In the genomic region with DNA sequence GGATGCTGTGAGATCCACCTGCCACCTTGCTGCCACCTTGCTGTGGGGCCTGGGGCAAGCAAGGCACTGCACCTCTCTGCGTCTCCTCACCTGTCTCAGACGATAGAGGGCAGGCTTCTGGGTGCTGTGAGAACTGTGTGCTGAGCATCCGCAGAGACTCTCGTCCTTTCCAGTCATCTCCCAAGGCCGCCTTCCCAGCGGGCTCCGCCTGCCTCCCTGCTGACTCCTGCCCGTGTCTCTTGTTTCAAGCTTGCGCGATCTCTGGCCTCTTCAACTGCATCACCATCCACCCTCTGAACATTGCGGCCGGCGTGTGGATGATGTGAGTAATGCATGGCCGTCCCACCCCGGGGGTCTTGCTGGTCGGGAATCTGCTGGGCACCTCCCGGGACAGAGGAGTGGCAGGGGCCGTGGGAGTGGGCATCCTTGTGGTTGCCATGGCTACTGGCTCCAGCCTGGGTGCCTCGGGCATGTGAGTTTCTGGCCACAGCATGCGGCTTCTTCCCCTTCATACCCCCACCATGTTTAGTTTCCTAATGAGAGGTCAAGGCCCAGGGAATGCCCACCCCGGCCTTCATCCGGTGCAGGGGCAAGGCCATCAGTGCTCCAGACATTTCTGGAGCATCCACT, we compare ENCODE assay signal across 15 cellular contexts. TPM values are rescaled to one million over a fixed set of nuclear protein-coding genes. Genes with fewer than 3 reads are reported as not detected.
DNase-seq lines count a peak whose midpoint lies in the region; ATAC-seq and TF ChIP-seq lines count a peak whose summit lies in the region.
"Had no signal": no experiment of that assay in that cellular context is flagged by ENCODE, and none has a peak within 500 bp of the region (broad histone marks: within the 10 kb centered on the region; RNA-seq: fewer than 3 reads in every experiment).

No MANE protein-coding gene starts in this region.

- no peak overlapping the region for H2AK5ac ChIP-seq in H9 (ENCODE audit: insufficient read length, low read length)

- DNase-seq in BE2C (no peak), H9 (peak; percentile 81), RWPE2 (ENCODE audit: low spot score) (no peak), iPS-NIHi11 (ENCODE audit: low spot score) (peak; percentile 49), A673 (ENCODE audit: low spot score) (no peak), spleen (no peak)
- no peak for DNase-seq in activated CD4-positive, CD25-positive, alpha-beta regulatory T cell treated with anti-CD3 and anti-CD28 coated beads, Interleukin-2, amount 50 U/mL, for 72 hours
- DNase-seq: activated CD8-positive, alpha-beta T cell treated with anti-CD3 and anti-CD28 coated beads for 36 hours; activated naive CD4-positive, alpha-beta T cell treated with anti-CD3 and anti-CD28 coated beads, Interleukin-2, amount 10 ng/mL, durations not matched to agents 7 days and 5 days; foreskin fibroblast; GOT3; Kasumi-1 had no signal

- H3K27ac ChIP-seq in H9 (ENCODE audit: insufficient read length, low read depth, low read length), result no peak overlapping the region
- H3K27ac ChIP-seq in RWPE2 (ENCODE audit: poor library complexity, severe bottlenecking), result no peak overlapping the region
- no peak overlapping the region for H3K27ac ChIP-seq in A673 (ENCODE audit: low read depth, low read length, poor library complexity, severe bottlenecking)
- H3K27ac ChIP-seq in spleen, result no peak overlapping the region
- H3K27ac ChIP-seq: right atrium auricular region, tibial nerve had no signal

- no peak overlapping the region for H3K23ac ChIP-seq in H9 (ENCODE audit: insufficient read length, low read depth, low read length)

- H2BK15ac ChIP-seq in H9 (ENCODE audit: low read depth, low read length), result no peak overlapping the region

- H3K27me3 ChIP-seq in BE2C (no peaks in the 10 kb centered on the region), H9 (ENCODE audit: insufficient read depth, low read length) (no peaks in the 10 kb centered on the region), RWPE2 (ENCODE audit: insufficient read depth, poor library complexity, severe bottlenecking) (no peaks in the 10 kb centered on the region), A673 (replicated peaks; ENCODE audit: insufficient read depth, low read depth, low read length, poor library complexity) (no peaks in the 10 kb centered on the region), spleen (replicated peaks in 1 of 7) (no peaks in the 10 kb centered on the region)
- H3K27me3 ChIP-seq: right atrium auricular region, tibial nerve had no signal

- POLR2A ChIA-PET in A673 (lab: Charles Lee; ENCODE audit: low non-redundant PET), result no interaction called here

- H3K9me3 Mint-ChIP-seq in H9, result no peaks in the 10 kb centered on the region; a peak in 1 of 5 replicates
- H3K9me3 Mint-ChIP-seq: activated CD8-positive, alpha-beta T cell treated with anti-CD3 and anti-CD28 coated beads for 36 hours; activated naive CD4-positive, alpha-beta T cell treated with anti-CD3 and anti-CD28 coated beads, Interleukin-2, amount 10 ng/mL, durations not matched to agents 7 days and 5 days had no signal

- peaks cover 2% of the 10 kb centered on the region for H4K20me1 ChIP-seq in H9 (ENCODE audit: control insufficient read depth, insufficient read depth, insufficient read length)

- no TSS peak for BruUV-seq in A673 (replicated peaks; lab: Mats Ljungman, UMichigan)

- H3K4me3 ChIP-seq in BE2C (ENCODE audit: low read depth, low read length), result no peak overlapping the region
- no peak overlapping the region for H3K4me3 ChIP-seq in RWPE2 (ENCODE audit: severe bottlenecking)
- H3K4me3 ChIP-seq in A673 (ENCODE audit: low read depth, low read length, poor library complexity, severe bottlenecking), result no peak overlapping the region
- H3K4me3 ChIP-seq in spleen, result no peak overlapping the region
- H3K4me3 ChIP-seq: right atrium auricular region, tibial nerve had no signal

- no peak overlapping the region for H3T11ph ChIP-seq in H9 (ENCODE audit: low read length)

- no peak overlapping the region for H3K4ac ChIP-seq in H9 (ENCODE audit: low read depth, low read length)

- peaks cover 13% of the 10 kb centered on the region for H3K23me2 ChIP-seq in H9 (ENCODE audit: insufficient read length, low read depth, low read length, poor library complexity, severe bottlenecking)

- peaks cover 7% of the 10 kb centered on the region; the same call in 1 of the 2 replicates for H3K27me3 Mint-ChIP-seq in H9 (ENCODE audit: low read depth)
- H3K27me3 Mint-ChIP-seq: activated CD8-positive, alpha-beta T cell treated with anti-CD3 and anti-CD28 coated beads for 36 hours had no signal

- H3K18ac ChIP-seq in H9 (ENCODE audit: insufficient read length, low read depth, low read length), result no peak overlapping the region

- no peak overlapping the region for H2BK20ac ChIP-seq in H9 (ENCODE audit: low read depth, low read length, poor library complexity, severe bottlenecking)

- H4K91ac ChIP-seq in H9 (ENCODE audit: insufficient read length, low read depth, low read length), result no peak overlapping the region

- H3K27ac Mint-ChIP-seq in H9, result no peak overlapping the region
- H3K27ac Mint-ChIP-seq: activated CD8-positive, alpha-beta T cell treated with anti-CD3 and anti-CD28 coated beads for 36 hours; activated naive CD4-positive, alpha-beta T cell treated with anti-CD3 and anti-CD28 coated beads, Interleukin-2, amount 10 ng/mL, durations not matched to agents 7 days and 5 days had no signal

- H2BK12ac ChIP-seq in H9 (ENCODE audit: insufficient read length, low read depth, low read length), result no peak overlapping the region

- TF ChIP-seq CTCF in BE2C (IDR thresholded peaks at IDR 0.05; ENCODE audit: low read depth, low read length) (peak; percentile 13; the same call in 1 of the 2 replicates), H9 (conservative IDR thresholded peaks at IDR 0.05) (peak; percentile 70), RWPE2 (IDR thresholded peaks at IDR 0.05; ENCODE audit: poor library complexity, severe bottlenecking) (peak; percentile 13), A673 (conservative IDR thresholded peaks at IDR 0.05; ENCODE audit: low read depth, low read length) (no peak), spleen (IDR thresholded peaks at IDR 0.05 in 8 of 11, conservative IDR thresholded peaks at IDR 0.05 in 3 of 11) (peak in 2 of 11 experiments; percentile 17 to 23)

- TF ChIP-seq POLR2A in spleen (IDR thresholded peaks at IDR 0.05), result no peak

- peaks cover 16 to 28% of the 10 kb centered on the region in 2 experiments for H3K4me1 Mint-ChIP-seq in H9

- H3K79me2 ChIP-seq in H9 (ENCODE audit: insufficient read depth, low read length), result no peaks in the 10 kb centered on the region

- no peak for ATAC-seq in RWPE2 (ENCODE audit: low read depth)
- no peak for ATAC-seq in HG03565 (IDR thresholded peaks at IDR 0.05; ENCODE audit: unreplicated experiment)
- ATAC-seq: activated CD8-positive, alpha-beta T cell treated with anti-CD3 and anti-CD28 coated beads for 36 hours had no signal

- no peak overlapping the region for H2AFZ ChIP-seq in H9 (ENCODE audit: low read length)

- no peaks in the 10 kb centered on the region for H3K9me3 ChIP-seq in BE2C
- H3K9me3 ChIP-seq in H9 (ENCODE audit: control insufficient read depth, low read depth, low read length), result no peaks in the 10 kb centered on the region
- H3K9me3 ChIP-seq in RWPE2 (ENCODE audit: severe bottlenecking), result no peaks in the 10 kb centered on the region
- H3K9me3 ChIP-seq in A673 (ENCODE audit: low read depth, low read length, poor library complexity, severe bottlenecking), result no peaks in the 10 kb centered on the region
- H3K9me3 ChIP-seq in spleen, result no peaks in the 10 kb centered on the region
- H3K9me3 ChIP-seq: right atrium auricular region, tibial nerve had no signal

- CTCF ChIA-PET in A673 (lab: Charles Lee), result no interaction called here

- no CpG with 5 or more reads among the region's 22 CpGs for WGBS in H9 (ENCODE audit: extremely low coverage, insufficient read length, low lambda C conversion rate)
- WGBS in spleen, 5 donors, result 88 to 91% (median 90%) methylated on average over 21 to 22 of the region's 22 CpGs

- no peak overlapping the region for H4K5ac ChIP-seq in H9 (ENCODE audit: insufficient read length, low read depth, low read length)

- H3K36me3 Mint-ChIP-seq in H9 (ENCODE audit: insufficient read depth in 1 of 3, low read depth in 3 of 3), result peaks cover 0 to 14% (median 5%) of the 10 kb centered on the region in 3 experiments; a peak in 4 of 7 replicates
- H3K36me3 Mint-ChIP-seq: activated naive CD4-positive, alpha-beta T cell treated with anti-CD3 and anti-CD28 coated beads, Interleukin-2, amount 10 ng/mL, durations not matched to agents 7 days and 5 days had no signal

- no peak overlapping the region for H4K8ac ChIP-seq in H9 (replicated peaks; ENCODE audit: insufficient read length, low read depth, low read length)

- H3K36me3 ChIP-seq in BE2C, result no peaks in the 10 kb centered on the region
- H3K36me3 ChIP-seq in RWPE2 (ENCODE audit: low read depth), result no peaks in the 10 kb centered on the region
- H3K36me3 ChIP-seq in A673 (ENCODE audit: insufficient read depth, low read length, poor library complexity, severe bottlenecking), result no peaks in the 10 kb centered on the region
- H3K36me3 ChIP-seq in spleen, result peaks cover 0 to 14% (median 0%) of the 10 kb centered on the region in 6 donors
- H3K36me3 ChIP-seq: right atrium auricular region had no signal

- intact Hi-C loops in A673 (cut with micrococcal nuclease; ENCODE audit: unreplicated experiment) (no loop called here), spleen (cut with DNase I; ENCODE audit: low total_unique reads) (no loop called here)

- no peak overlapping the region for H3K56ac ChIP-seq in H9 (ENCODE audit: insufficient read length, low read depth, low read length)

- no peaks in the 10 kb centered on the region for H3K79me1 ChIP-seq in H9 (ENCODE audit: insufficient read depth, low read depth, low read length, poor library complexity, severe bottlenecking)

- no peak overlapping the region for H3K14ac ChIP-seq in H9 (ENCODE audit: insufficient read depth, low read length)

- peak overlapping the region in 1 of 2 experiments; percentile 7; a peak in 1 of 5 replicates for H3K4me3 Mint-ChIP-seq in H9
- H3K4me3 Mint-ChIP-seq: activated CD8-positive, alpha-beta T cell treated with anti-CD3 and anti-CD28 coated beads for 36 hours; activated naive CD4-positive, alpha-beta T cell treated with anti-CD3 and anti-CD28 coated beads, Interleukin-2, amount 10 ng/mL, durations not matched to agents 7 days and 5 days had no signal

- H3K9ac ChIP-seq in H9 (ENCODE audit: extremely low read depth, insufficient read length, low read length), result no peak overlapping the region

- H3K4me1 ChIP-seq in BE2C (peaks cover 8% of the 10 kb centered on the region; the same call in 1 of the 2 replicates), H9 (ENCODE audit: insufficient read depth, low read length) (peaks cover 7% of the 10 kb centered on the region; the same call in 1 of the 2 replicates), RWPE2 (ENCODE audit: insufficient read depth, poor library complexity, severe bottlenecking) (peaks cover 3% of the 10 kb centered on the region), A673 (ENCODE audit: insufficient read depth, low read length, poor library complexity, severe bottlenecking) (peaks cover 5% of the 10 kb centered on the region), spleen (peaks cover 7 to 48% (median 37%) of the 10 kb centered on the region in 6 donors)

- no peak overlapping the region for H2BK120ac ChIP-seq in H9 (ENCODE audit: low read depth, low read length, poor library complexity, severe bottlenecking)

- H2BK5ac ChIP-seq in H9 (ENCODE audit: insufficient read length, low read length), result no peak overlapping the region

- no peak overlapping the region for H3K4me2 ChIP-seq in H9 (ENCODE audit: insufficient read depth, insufficient read length, low read length)

RNA-seq across cellular contexts. Expression of a gene that starts 3.6 kb away (rescaled TPM):
- 29.3 TPM for polyA plus RNA-seq in BE2C (2012; ENCODE audit: insufficient read depth, insufficient read length, low read depth)
- total RNA-seq in H9 (2021) (20.0 and 20.2 TPM in 2 replicates), A673 (2021) (7.8 and 10.6 TPM in 2 replicates), spleen (10 to 100 TPM in 5 of 7 donors, 1 to 10 TPM in 2; 10.0 to 14.2 (median 12.6) TPM)
- 10 to 100 TPM in 1 of 3 donors, 1 to 10 TPM in 2; 4.7 to 12.7 (median 6.6) TPM for polyA plus RNA-seq in spleen

RNA-seq across cellular contexts. Expression of a gene that starts 15.6 kb away (rescaled TPM):
- polyA plus RNA-seq in BE2C (2012; ENCODE audit: insufficient read depth, insufficient read length, low read depth), result 33.4 TPM
- total RNA-seq in H9 (2021) (18.7 and 19.5 TPM in 2 replicates), A673 (2021) (1.8 and 2.7 TPM in 2 replicates), spleen (10 to 100 TPM; 15.4 to 28.7 (median 20.9) TPM)
- polyA plus RNA-seq in spleen, result 10 to 100 TPM; 15.4 to 35.0 (median 32.8) TPM

RNA-seq across cellular contexts. Expression of a gene that starts 41.2 kb away (rescaled TPM):
- 6.1 TPM for polyA plus RNA-seq in BE2C (2012; ENCODE audit: insufficient read depth, insufficient read length, low read depth)
- total RNA-seq in H9 (2021) (8.2 and 8.8 TPM in 2 replicates), A673 (2021) (1.3 and 3.1 TPM in 2 replicates), spleen (1 to 10 TPM; 1.1 to 3.9 (median 1.6) TPM)
- 1 to 10 TPM; 3.4 to 4.8 (median 3.9) TPM for polyA plus RNA-seq in spleen

RNA-seq across cellular contexts. Expression of a gene that starts 45.5 kb away (rescaled TPM):
- 63.9 TPM for polyA plus RNA-seq in BE2C (2012; ENCODE audit: insufficient read depth, insufficient read length, low read depth)
- total RNA-seq in H9 (2021), result 33.6 and 35.2 TPM in 2 replicates
- total RNA-seq in A673 (2021), result 32.0 and 35.9 TPM in 2 replicates
- 10 to 100 TPM; 21.5 to 25.8 (median 22.8) TPM for total RNA-seq in spleen
- 10 to 100 TPM; 20.0 to 23.2 (median 20.1) TPM for polyA plus RNA-seq in spleen

Comparison
In these comparisons a context has a peak if more than half of its experiments do, and no peak if none do; other contexts are left out.
1. DNase-seq: peak in H9 (single experiment) and iPS-NIHi11 (single experiment); none in BE2C (single experiment), RWPE2 (single experiment), activated CD4-positive, CD25-positive, alpha-beta regulatory T cell treated with anti-CD3 and anti-CD28 coated beads, Interleukin-2, amount 50 U/mL, for 72 hours (single experiment), A673 (single experiment) and spleen (single experiment).